ENCODE assay signal across 1 cellular context in the genomic region with DNA sequence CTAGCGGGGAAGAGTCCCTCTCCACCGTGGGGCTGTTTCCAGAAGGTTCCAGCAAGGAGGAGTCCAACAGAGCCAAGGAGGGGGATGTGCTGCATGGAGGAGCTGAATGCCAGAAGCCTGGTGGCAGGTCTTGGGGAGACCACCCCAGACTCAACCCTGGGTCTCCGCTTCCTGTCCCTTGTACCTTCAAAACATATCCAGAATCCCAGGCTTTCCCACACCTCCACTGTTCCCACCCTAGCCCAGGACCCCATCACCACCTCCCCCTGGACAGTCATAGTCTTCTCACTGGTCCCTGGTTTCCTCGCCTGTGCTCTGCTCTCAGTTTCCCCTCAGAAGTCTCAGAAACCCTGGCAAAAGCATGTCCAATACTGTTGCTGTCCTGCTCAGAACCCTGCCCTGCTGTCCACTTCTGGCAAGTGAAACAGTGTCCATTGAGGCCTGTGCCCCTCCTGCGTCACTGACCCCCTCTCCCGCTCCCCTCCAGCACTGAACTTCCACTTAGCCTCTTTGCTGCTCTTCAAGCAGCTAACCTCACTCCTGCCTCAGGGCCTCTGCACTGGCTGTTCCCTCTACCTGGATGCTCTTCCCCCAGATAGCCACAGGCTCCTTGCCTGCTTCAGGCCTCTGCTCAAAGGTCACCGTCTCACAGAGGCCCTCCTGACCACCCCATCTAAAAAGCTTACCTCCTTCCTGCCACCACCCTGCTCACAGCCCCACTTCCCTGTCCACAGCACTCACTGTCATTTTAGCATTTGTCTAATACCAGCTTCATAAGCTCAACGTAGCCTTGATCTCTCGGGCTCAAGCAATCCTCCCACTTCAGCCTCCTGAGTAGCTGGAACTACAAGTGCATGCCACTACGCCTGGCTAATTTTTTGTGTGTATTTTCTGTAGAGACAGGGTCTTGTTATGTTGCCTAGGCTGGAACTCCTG.
TF ChIP-seq lines count a peak whose summit lies in the region.

No MANE protein-coding gene starts in this region.

TF ChIP-seq in WTC11, 78 proteins besides CTCF, POLR2A, EP300 and RAD21 (continued from another document):
- TF ChIP-seq IRF1 (CRISPR knock-in tag; IDR thresholded peaks at IDR 0.05), result no peak
- TF ChIP-seq, protein P1, sequence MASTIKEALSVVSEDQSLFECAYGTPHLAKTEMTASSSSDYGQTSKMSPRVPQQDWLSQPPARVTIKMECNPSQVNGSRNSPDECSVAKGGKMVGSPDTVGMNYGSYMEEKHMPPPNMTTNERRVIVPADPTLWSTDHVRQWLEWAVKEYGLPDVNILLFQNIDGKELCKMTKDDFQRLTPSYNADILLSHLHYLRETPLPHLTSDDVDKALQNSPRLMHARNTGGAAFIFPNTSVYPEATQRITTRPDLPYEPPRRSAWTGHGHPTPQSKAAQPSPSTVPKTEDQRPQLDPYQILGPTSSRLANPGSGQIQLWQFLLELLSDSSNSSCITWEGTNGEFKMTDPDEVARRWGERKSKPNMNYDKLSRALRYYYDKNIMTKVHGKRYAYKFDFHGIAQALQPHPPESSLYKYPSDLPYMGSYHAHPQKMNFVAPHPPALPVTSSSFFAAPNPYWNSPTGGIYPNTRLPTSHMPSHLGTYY (CRISPR knock-in tag; IDR thresholded peaks at IDR 0.05), result no peak
- no peak for TF ChIP-seq USF2 (CRISPR knock-in tag; IDR thresholded peaks at IDR 0.05)
- no peak for TF ChIP-seq ELF4 (CRISPR knock-in tag; IDR thresholded peaks at IDR 0.05; ENCODE audit: low read depth)
- no peak for TF ChIP-seq TCF7 (CRISPR knock-in tag; IDR thresholded peaks at IDR 0.05; ENCODE audit: low read depth)
- no peak for TF ChIP-seq ATF1 (CRISPR knock-in tag; IDR thresholded peaks at IDR 0.05)
- no peak for TF ChIP-seq ZNF532 (CRISPR knock-in tag; IDR thresholded peaks at IDR 0.05; ENCODE audit: borderline replicate concordance)
- TF ChIP-seq, protein P2, sequence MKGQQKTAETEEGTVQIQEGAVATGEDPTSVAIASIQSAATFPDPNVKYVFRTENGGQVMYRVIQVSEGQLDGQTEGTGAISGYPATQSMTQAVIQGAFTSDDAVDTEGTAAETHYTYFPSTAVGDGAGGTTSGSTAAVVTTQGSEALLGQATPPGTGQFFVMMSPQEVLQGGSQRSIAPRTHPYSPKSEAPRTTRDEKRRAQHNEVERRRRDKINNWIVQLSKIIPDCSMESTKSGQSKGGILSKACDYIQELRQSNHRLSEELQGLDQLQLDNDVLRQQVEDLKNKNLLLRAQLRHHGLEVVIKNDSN (CRISPR knock-in tag; IDR thresholded peaks at IDR 0.05), result no peak
